In genomic region chr21:37269481-37269880, GRCh38 we compare ENCODE assay signal across 19 cellular contexts. TPM values are rescaled to one million over a fixed set of nuclear protein-coding genes. Genes with fewer than 3 reads are reported as not detected.
DNase-seq lines count a peak whose midpoint lies in the region; ATAC-seq and TF ChIP-seq lines count a peak whose summit lies in the region.
"Had no signal": no experiment of that assay in that cellular context is flagged by ENCODE, and none has a peak within 500 bp of the region (broad histone marks: within the 10 kb centered on the region; RNA-seq: fewer than 3 reads in every experiment).

No MANE protein-coding gene starts in this region.

- H3K27ac Mint-ChIP-seq in stimulated activated naive CD8-positive, alpha-beta T cell treated with anti-CD3 and anti-CD28 coated beads, Interleukin-15, Interleukin-2, amounts not matched to agents 100 ng/mL and 50 ng/mL, for 24 hours = peak overlapping the region; percentile 54
- peak overlapping the region; percentile 15 for H3K27ac Mint-ChIP-seq in activated CD8-positive, alpha-beta T cell treated with anti-CD3 and anti-CD28 coated beads, Interleukin-2, amount 10 ng/mL, durations not matched to agents 7 days and 5 days
- peak overlapping the region; percentile 99 for H3K27ac Mint-ChIP-seq in mesothelial cell of epicardium

- no peak for ATAC-seq in stimulated activated naive CD8-positive, alpha-beta T cell treated with anti-CD3 and anti-CD28 coated beads, Interleukin-15, Interleukin-2, amounts not matched to agents 100 U/mL and 50 U/mL, for 24 hours
- no peak for ATAC-seq in activated CD8-positive, alpha-beta T cell treated with anti-CD3 and anti-CD28 coated beads, Interleukin-2, amount 10 ng/mL, durations not matched to agents 7 days and 5 days
- ATAC-seq in GM18498 (IDR thresholded peaks at IDR 0.05; ENCODE audit: unreplicated experiment) = no peak
- ATAC-seq: HepG2, right lobe of liver had no signal

- in situ Hi-C loops in ACHN (cut with HindIII; ENCODE audit: low pct_ligation_motif_present, low pct_unique_long_range_greater_than_20kb, low sequenced_read_pairs) = no loop called here

- POLR2A ChIA-PET in activated CD8-positive, alpha-beta T cell treated with anti-CD3 and anti-CD28 coated beads, Interleukin-2, amount 10 ng/mL, durations not matched to agents 7 days and 5 days (lab: Charles Lee) = no interaction called here

- peak overlapping the region; percentile 86 for H3K4me3 Mint-ChIP-seq in stimulated activated naive CD8-positive, alpha-beta T cell treated with anti-CD3 and anti-CD28 coated beads, Interleukin-15, Interleukin-2, amounts not matched to agents 100 ng/mL and 50 ng/mL, for 24 hours
- peak overlapping the region; percentile 95 for H3K4me3 Mint-ChIP-seq in activated CD8-positive, alpha-beta T cell treated with anti-CD3 and anti-CD28 coated beads, Interleukin-2, amount 10 ng/mL, durations not matched to agents 7 days and 5 days
- peak overlapping the region; percentile 94 for H3K4me3 Mint-ChIP-seq in mesothelial cell of epicardium

- DNase-seq in stimulated activated naive CD8-positive, alpha-beta T cell treated with anti-CD3 and anti-CD28 coated beads, Interleukin-15, Interleukin-2, amounts not matched to agents 100 U/mL and 50 U/mL, for 24 hours = no peak
- no peak for DNase-seq in activated CD8-positive, alpha-beta T cell treated with anti-CD3 and anti-CD28 coated beads, Interleukin-2, amount 10 ng/mL, durations not matched to agents 7 days and 5 days
- DNase-seq in mesothelial cell of epicardium (ENCODE audit: low spot score in 2 of 2, unreplicated experiment in 2 of 2) (no peak), ACHN (no peak)
- no peak for DNase-seq in stimulated activated naive CD4-positive, alpha-beta T cell treated with Interleukin-2 at 50 U/mL for 16 hours (lab: John Stamatoyannopoulos, UW)
- DNase-seq: activated CD4-positive, alpha-beta T cell treated with anti-CD3 and anti-CD28 coated beads for 48 hours; activated effector memory CD4-positive, alpha-beta T cell treated with anti-CD3 and anti-CD28 coated beads, Interleukin-2, amount 50 U/mL, for 16 hours; brain microvascular endothelial cell; DMS153; dorsolateral prefrontal cortex; head of caudate nucleus; NCI-H1930; nucleus accumbens; right lobe of liver; SIG-M5; T-helper 9 cell had no signal

- no peaks in the 10 kb centered on the region for H3K27me3 Mint-ChIP-seq in stimulated activated naive CD8-positive, alpha-beta T cell treated with anti-CD3 and anti-CD28 coated beads, Interleukin-15, Interleukin-2, amounts not matched to agents 100 ng/mL and 50 ng/mL, for 24 hours
- H3K27me3 Mint-ChIP-seq in activated CD8-positive, alpha-beta T cell treated with anti-CD3 and anti-CD28 coated beads, Interleukin-2, amount 10 ng/mL, durations not matched to agents 7 days and 5 days (ENCODE audit: low read depth) = peaks cover 3% of the 10 kb centered on the region
- H3K27me3 Mint-ChIP-seq in mesothelial cell of epicardium (ENCODE audit: low read depth) = no peaks in the 10 kb centered on the region

- peaks cover 41% of the 10 kb centered on the region for H3K4me1 Mint-ChIP-seq in stimulated activated naive CD8-positive, alpha-beta T cell treated with anti-CD3 and anti-CD28 coated beads, Interleukin-15, Interleukin-2, amounts not matched to agents 100 ng/mL and 50 ng/mL, for 24 hours (ENCODE audit: low read depth)
- peaks cover 25% of the 10 kb centered on the region for H3K4me1 Mint-ChIP-seq in activated CD8-positive, alpha-beta T cell treated with anti-CD3 and anti-CD28 coated beads, Interleukin-2, amount 10 ng/mL, durations not matched to agents 7 days and 5 days (ENCODE audit: low read depth)
- H3K4me1 Mint-ChIP-seq in mesothelial cell of epicardium = peaks cover 33% of the 10 kb centered on the region

- no peak for TF ChIP-seq CTCF in mesothelial cell of epicardium (IDR thresholded peaks at IDR 0.05; ENCODE audit: unreplicated experiment)

- no peaks in the 10 kb centered on the region for H3K9me3 Mint-ChIP-seq in stimulated activated naive CD8-positive, alpha-beta T cell treated with anti-CD3 and anti-CD28 coated beads, Interleukin-15, Interleukin-2, amounts not matched to agents 100 ng/mL and 50 ng/mL, for 24 hours
- H3K9me3 Mint-ChIP-seq in activated CD8-positive, alpha-beta T cell treated with anti-CD3 and anti-CD28 coated beads, Interleukin-2, amount 10 ng/mL, durations not matched to agents 7 days and 5 days (ENCODE audit: insufficient read depth) = no peaks in the 10 kb centered on the region
- H3K9me3 Mint-ChIP-seq in mesothelial cell of epicardium = no peaks in the 10 kb centered on the region

- H3K36me3 Mint-ChIP-seq in stimulated activated naive CD8-positive, alpha-beta T cell treated with anti-CD3 and anti-CD28 coated beads, Interleukin-15, Interleukin-2, amounts not matched to agents 100 ng/mL and 50 ng/mL, for 24 hours (ENCODE audit: low read depth) = peaks cover 5% of the 10 kb centered on the region
- H3K36me3 Mint-ChIP-seq in activated CD8-positive, alpha-beta T cell treated with anti-CD3 and anti-CD28 coated beads, Interleukin-2, amount 10 ng/mL, durations not matched to agents 7 days and 5 days (ENCODE audit: low read depth) = peaks cover 18% of the 10 kb centered on the region
- no peaks in the 10 kb centered on the region for H3K36me3 Mint-ChIP-seq in mesothelial cell of epicardium

- CTCF ChIA-PET in activated CD8-positive, alpha-beta T cell treated with anti-CD3 and anti-CD28 coated beads, Interleukin-2, amount 10 ng/mL, durations not matched to agents 7 days and 5 days (lab: Charles Lee) = no interaction called here

RNA-seq across cellular contexts. Expression of gene VPS26C, which starts 2.3 kb away (rescaled TPM):
- 10 to 100 TPM; 96.2 to 98.7 TPM for total RNA-seq in activated CD8-positive, alpha-beta T cell treated with anti-CD3 and anti-CD28 coated beads, Interleukin-2, amount 10 ng/mL, durations not matched to agents 7 days and 5 days
- 37.6 to 45.0 TPM (median 42.4 TPM) in 3 replicates for total RNA-seq in mesothelial cell of epicardium

Comparison
In these comparisons a context has a peak if more than half of its experiments do, and no peak if none do; other contexts are left out.
1. H3K27ac Mint-ChIP-seq: peak in every context shown above with its lines; median percentile 99 in mesothelial cell of epicardium; 54 in stimulated activated naive CD8-positive, alpha-beta T cell treated with anti-CD3 and anti-CD28 coated beads, Interleukin-15, Interleukin-2, amounts not matched to agents 100 ng/mL and 50 ng/mL, for 24 hours; 15 in activated CD8-positive, alpha-beta T cell treated with anti-CD3 and anti-CD28 coated beads, Interleukin-2, amount 10 ng/mL, durations not matched to agents 7 days and 5 days.